15 cellular contexts compared by ENCODE assay signal in the genomic region with DNA sequence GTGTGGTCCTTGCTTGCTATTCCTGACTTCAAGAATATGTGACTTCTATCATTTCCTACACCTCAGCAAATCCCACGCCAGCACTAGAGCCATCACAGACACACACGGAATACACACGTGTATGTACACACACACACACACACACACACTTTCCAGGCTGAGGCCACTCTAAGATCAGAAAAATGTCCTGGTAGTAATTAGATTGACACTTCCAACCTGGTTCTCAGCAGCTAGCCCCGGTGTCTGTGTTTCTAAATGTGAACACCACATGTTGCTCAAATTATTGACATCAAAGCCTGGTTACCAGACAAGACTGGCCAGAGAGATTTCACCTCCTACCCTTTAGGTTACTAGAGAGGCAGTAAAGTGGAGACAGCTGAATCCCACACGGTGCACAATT.
"Had no signal": no experiment of that assay in that cellular context is flagged by ENCODE, and none has a peak within 500 bp of the region (broad histone marks: within the 10 kb centered on the region; RNA-seq: fewer than 3 reads in every experiment).

No MANE protein-coding gene starts in this region.

- H3K27ac Mint-ChIP-seq: activated naive CD4-positive, alpha-beta T cell treated with anti-CD3 and anti-CD28 coated beads, Interleukin-2, amount 10 ng/mL, durations not matched to agents 7 days and 5 days; activated T-helper 2 cell treated with anti-CD3 and anti-CD28 coated beads, Interferon-gamma antibody, Interleukin-2, Interleukin-4, amounts not matched to agents 10 μg/mL and 5 μg/mL and 100 μg/mL, durations not matched to agents 14 hours and 24 hours and 36 hours; memory B cell had no signal

- H3K36me3 Mint-ChIP-seq: activated naive CD4-positive, alpha-beta T cell treated with anti-CD3 and anti-CD28 coated beads, Interleukin-2, amount 10 ng/mL, durations not matched to agents 7 days and 5 days; memory B cell had no signal

- H3K4me3 Mint-ChIP-seq: activated naive CD4-positive, alpha-beta T cell treated with anti-CD3 and anti-CD28 coated beads, Interleukin-2, amount 10 ng/mL, durations not matched to agents 7 days and 5 days; memory B cell had no signal

- H3K9me3 Mint-ChIP-seq: activated naive CD4-positive, alpha-beta T cell treated with anti-CD3 and anti-CD28 coated beads, Interleukin-2, amount 10 ng/mL, durations not matched to agents 7 days and 5 days; activated T-helper 2 cell treated with anti-CD3 and anti-CD28 coated beads, Interferon-gamma antibody, Interleukin-2, Interleukin-4, amounts not matched to agents 10 μg/mL and 5 μg/mL and 100 μg/mL, durations not matched to agents 14 hours and 24 hours and 36 hours; memory B cell had no signal

- H3K4me1 Mint-ChIP-seq: activated naive CD4-positive, alpha-beta T cell treated with anti-CD3 and anti-CD28 coated beads, Interleukin-2, amount 10 ng/mL, durations not matched to agents 7 days and 5 days; memory B cell had no signal

- H3K27me3 ChIP-seq: dorsolateral prefrontal cortex, transverse colon had no signal

- H3K9me3 ChIP-seq: transverse colon had no signal

- H3K27ac ChIP-seq: transverse colon had no signal

- DNase-seq: activated naive CD4-positive, alpha-beta T cell treated with anti-CD3 and anti-CD28 coated beads, Interleukin-2, amount 10 ng/mL, durations not matched to agents 7 days and 5 days; dorsolateral prefrontal cortex; foreskin fibroblast; glutamatergic neuron; retina; small intestine; T-helper 2 cell; transverse colon had no signal

- FAIRE-seq: endometrium, small intestine, TTC549 had no signal

- H3K36me3 ChIP-seq: transverse colon had no signal

- H3K4me3 ChIP-seq: transverse colon had no signal

- ATAC-seq: activated CD4-positive, CD25-positive, alpha-beta regulatory T cell treated with anti-CD3 and anti-CD28 coated beads, Interleukin-2, amount 50 U/mL, for 24 hours; esophagus mucosa; left lobe of liver had no signal
